Comparison of ENCODE assay signal across 8 cellular contexts in genomic region chr2:203814661-203815540, GRCh38. TPM values are rescaled to one million over a fixed set of nuclear protein-coding genes. Genes with fewer than 3 reads are reported as not detected.
DNase-seq lines count a peak whose midpoint lies in the region; ATAC-seq and TF ChIP-seq lines count a peak whose summit lies in the region.

No MANE protein-coding gene starts in this region.

- H3K79me2 ChIP-seq in PC-9 (ENCODE audit: low read depth) (no peaks in the 10 kb centered on the region), osteoblast (ENCODE audit: insufficient read depth, low read length) (no peaks in the 10 kb centered on the region)

- peak overlapping the region; percentile 41 for H3K4me3 Mint-ChIP-seq in activated T-helper 2 cell treated with anti-CD3 and anti-CD28 coated beads, Interferon-gamma antibody, Interleukin-2, Interleukin-4, amounts not matched to agents 10 μg/mL and 5 μg/mL and 100 μg/mL, durations not matched to agents 14 hours and 24 hours and 36 hours (ENCODE audit: low read depth)

- H4K20me1 ChIP-seq in PC-9 (ENCODE audit: insufficient read depth): no peaks in the 10 kb centered on the region
- H4K20me1 ChIP-seq in osteoblast (ENCODE audit: insufficient read depth, low read length): no peaks in the 10 kb centered on the region

- CTCF ChIA-PET in PC-9 (lab: Charles Lee): interaction anchor here (0.5 to 0.6 kb wide), 2 partner anchors 192 to 199 kb away, joined by 3 to 6 read pairs; no protein-coding TSS in a partner anchor

- H3K9me3 Mint-ChIP-seq in activated T-helper 2 cell treated with anti-CD3 and anti-CD28 coated beads, Interferon-gamma antibody, Interleukin-2, Interleukin-4, amounts not matched to agents 10 μg/mL and 5 μg/mL and 100 μg/mL, durations not matched to agents 14 hours and 24 hours and 36 hours: no peaks in the 10 kb centered on the region

- TF ChIP-seq CTCF in LNCAP (IDR thresholded peaks at IDR 0.05) (peak; percentile 71; the same call in 1 of the 2 replicates), PC-9 (conservative IDR thresholded peaks at IDR 0.05) (peak; percentile 68), fibroblast of villous mesenchyme (IDR thresholded peaks at IDR 0.05; ENCODE audit: insufficient read depth, low read depth, low read length) (peak; percentile 76), osteoblast (IDR thresholded peaks at IDR 0.05; ENCODE audit: extremely low read depth, low read depth, low read length) (peak; percentile 87)

- H3K4me1 Mint-ChIP-seq in activated T-helper 2 cell treated with anti-CD3 and anti-CD28 coated beads, Interferon-gamma antibody, Interleukin-2, Interleukin-4, amounts not matched to agents 10 μg/mL and 5 μg/mL and 100 μg/mL, durations not matched to agents 14 hours and 24 hours and 36 hours (ENCODE audit: low read depth): peaks cover 56% of the 10 kb centered on the region

- peaks cover 16% of the 10 kb centered on the region for H3K4me1 ChIP-seq in PC-9 (replicated peaks; ENCODE audit: insufficient read depth)
- peaks cover 42% of the 10 kb centered on the region for H3K4me1 ChIP-seq in osteoblast (ENCODE audit: insufficient read depth, low read length)

- H2AFZ ChIP-seq in PC-9 (no peak overlapping the region), osteoblast (ENCODE audit: low read length) (peak overlapping the region; percentile 75)

- H3K4me2 ChIP-seq in PC-9 (no peak overlapping the region), osteoblast (ENCODE audit: insufficient read depth, low read length) (peak overlapping the region; percentile 70)

- POLR2A ChIA-PET in PC-9 (lab: Charles Lee; ENCODE audit: unreplicated experiment): interaction anchor here (0.5 to 0.6 kb wide), 2 partner anchors 20 to 617 kb away, joined by 4 to 10 read pairs; no protein-coding TSS in a partner anchor

- peaks cover 17% of the 10 kb centered on the region; the same call in 1 of the 2 replicates for H3F3A ChIP-seq in PC-9 (ENCODE audit: insufficient read depth, low read depth)

- no peak overlapping the region for H3K27ac ChIP-seq in PC-9
- peak overlapping the region; percentile 62 for H3K27ac ChIP-seq in osteoblast (ENCODE audit: low read depth, low read length)

- peak overlapping the region; percentile 59 for H3K27ac Mint-ChIP-seq in activated T-helper 2 cell treated with anti-CD3 and anti-CD28 coated beads, Interferon-gamma antibody, Interleukin-2, Interleukin-4, amounts not matched to agents 10 μg/mL and 5 μg/mL and 100 μg/mL, durations not matched to agents 14 hours and 24 hours and 36 hours

- intact Hi-C loops in PC-9 (cut with micrococcal nuclease; ENCODE audit: unreplicated experiment): loop anchor here (1.0 to 10.0 kb wide), 3 partner anchors 128 to 980 kb away; no protein-coding TSS in a partner anchor
- intact Hi-C loops in activated T-helper 2 cell treated with anti-CD3 and anti-CD28 coated beads, Interferon-gamma antibody, Interleukin-2, Interleukin-4, amounts not matched to agents 10 μg/mL and 5 μg/mL and 100 μg/mL, durations not matched to agents 14 hours and 24 hours and 36 hours (cut with micrococcal nuclease): loop anchor here (1.0 to 5.0 kb wide), 10 partner anchors 15 to 578 kb away; partner anchors contain the start of genes CYP20A1 and RAPH1

- no peak overlapping the region for H3K4me3 ChIP-seq in PC-9
- no peak overlapping the region for H3K4me3 ChIP-seq in fibroblast of villous mesenchyme (ENCODE audit: low read depth, low read length)
- peak overlapping the region; percentile 12 for H3K4me3 ChIP-seq in osteoblast (ENCODE audit: insufficient read depth, low read length)

- no peaks in the 10 kb centered on the region for H3K36me3 Mint-ChIP-seq in activated T-helper 2 cell treated with anti-CD3 and anti-CD28 coated beads, Interferon-gamma antibody, Interleukin-2, Interleukin-4, amounts not matched to agents 10 μg/mL and 5 μg/mL and 100 μg/mL, durations not matched to agents 14 hours and 24 hours and 36 hours (ENCODE audit: low read depth)

- H3K9me2 ChIP-seq in PC-9 (ENCODE audit: insufficient read depth): no peaks in the 10 kb centered on the region

- no peaks in the 10 kb centered on the region for H3K27me3 ChIP-seq in PC-9 (ENCODE audit: insufficient read depth, low read depth)
- H3K27me3 ChIP-seq in osteoblast (ENCODE audit: insufficient read depth, low read length): no peaks in the 10 kb centered on the region

- no peaks in the 10 kb centered on the region for H3K27me3 Mint-ChIP-seq in activated T-helper 2 cell treated with anti-CD3 and anti-CD28 coated beads, Interferon-gamma antibody, Interleukin-2, Interleukin-4, amounts not matched to agents 10 μg/mL and 5 μg/mL and 100 μg/mL, durations not matched to agents 14 hours and 24 hours and 36 hours (ENCODE audit: low read depth)

- no peaks in the 10 kb centered on the region for H3K9me3 ChIP-seq in PC-9 (ENCODE audit: insufficient read depth, low read depth)
- H3K9me3 ChIP-seq in osteoblast (ENCODE audit: low read depth, low read length): no peaks in the 10 kb centered on the region

- DNase-seq in EH (ENCODE audit: low read depth) (peak; percentile 83), PC-9 (peak in 1 of 2 experiments; percentile 3), fibroblast of villous mesenchyme (ENCODE audit: low read depth) (peak; percentile 77), osteoblast (ENCODE audit: insufficient read length, low spot score, missing footprints) (peak; percentile 68), islet precursor cell (no peak)
- peak; percentile 33 for DNase-seq in activated T-helper 2 cell treated with anti-CD3 and anti-CD28 coated beads, Interferon-gamma antibody, Interleukin-2, Interleukin-4, amounts not matched to agents 10 μg/mL and 5 μg/mL and 100 μg/mL, durations not matched to agents 14 hours and 24 hours and 36 hours (ENCODE audit: low spot score)

- no TSS peak for BruUV-seq in PC-9 (replicated peaks; lab: Mats Ljungman, UMichigan)

- no peaks in the 10 kb centered on the region for H3K36me3 ChIP-seq in PC-9 (ENCODE audit: low read depth)
- H3K36me3 ChIP-seq in osteoblast (ENCODE audit: insufficient read depth, low read length): no peaks in the 10 kb centered on the region

- ATAC-seq in GM21717 (IDR thresholded peaks at IDR 0.05; ENCODE audit: unreplicated experiment): peak; percentile 85

RNA-seq across cellular contexts. Expression of gene CTLA4, which starts 52.7 kb away (rescaled TPM):
- total RNA-seq in PC-9 (2021) (not detected in 2 replicates), fibroblast of villous mesenchyme (not detected in 2 replicates), osteoblast (under 0.01 TPM in 1 of 2 replicates, not detected in the other)
- total RNA-seq in activated T-helper 2 cell treated with anti-CD3 and anti-CD28 coated beads, Interferon-gamma antibody, Interleukin-2, Interleukin-4, amounts not matched to agents 10 μg/mL and 5 μg/mL and 100 μg/mL, durations not matched to agents 14 hours and 24 hours and 36 hours: 166 and 180 TPM in 2 replicates

Comparison
In these comparisons a context has a peak if more than half of its experiments do, and no peak if none do; other contexts are left out.
1. RNA of gene CTLA4, which starts 52.7 kb away (total RNA-seq): 166 to 180 TPM in activated T-helper 2 cell treated with anti-CD3 and anti-CD28 coated beads, Interferon-gamma antibody, Interleukin-2, Interleukin-4, amounts not matched to agents 10 μg/mL and 5 μg/mL and 100 μg/mL, durations not matched to agents 14 hours and 24 hours and 36 hours; not detected in PC-9, not detected in fibroblast of villous mesenchyme and under 0.01 TPM in osteoblast; every median in the first group is over 100 times any median in the second.
2. Peak in every context shown above with its lines, with median percentiles within 50 percentile points of each other: CTCF ChIP-seq.